In the genomic region with DNA sequence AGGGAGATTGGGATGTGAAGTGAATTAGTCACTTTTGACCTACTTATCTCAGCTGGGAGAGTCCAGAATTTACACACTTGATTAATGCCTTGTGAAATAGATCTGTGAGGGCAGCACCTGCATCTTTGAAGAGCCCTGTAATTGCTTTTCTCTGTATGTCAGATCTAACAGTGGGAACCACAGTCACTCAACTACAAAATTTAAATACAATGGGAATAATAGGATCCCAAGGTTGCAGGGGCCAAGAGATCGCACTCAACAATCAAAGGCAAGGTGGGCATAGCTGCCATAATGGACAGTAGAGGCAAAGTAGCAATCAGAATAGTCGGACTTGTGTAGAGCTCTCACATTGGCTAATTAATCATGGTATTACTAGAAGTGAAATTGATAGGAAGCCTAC, we compare ENCODE assay signal across 26 cellular contexts.
DNase-seq lines count a peak whose midpoint lies in the region; TF ChIP-seq lines count a peak whose summit lies in the region.
"Had no signal": no experiment of that assay in that cellular context is flagged by ENCODE, and none has a peak within 500 bp of the region (broad histone marks: within the 10 kb centered on the region; RNA-seq: fewer than 3 reads in every experiment).

No MANE protein-coding gene starts in this region.

- no peak overlapping the region for H3K4me3 ChIP-seq in HEK293 (ENCODE audit: low read depth, low read length)
- H3K4me3 ChIP-seq: A549; BLaER1; BLaER1 treated with 17β-estradiol and CSF1 and Interleukin-3, amounts not matched to agents 10 nM and 100 nM had no signal

- CTCF ChIA-PET in HEK293 (lab: Yijun Ruan, JAX), result interaction anchor here (1.4 kb wide), 1 partner anchor 25 kb away, joined by 6 read pairs; no protein-coding TSS in a partner anchor

- no peaks in the 10 kb centered on the region for H3K4me1 ChIP-seq in HEK293 (ENCODE audit: control insufficient read depth, insufficient read depth, low read length)
- H3K4me1 ChIP-seq: A549; BE2C; BLaER1; BLaER1 treated with 17β-estradiol and CSF1 and Interleukin-3, amounts not matched to agents 10 nM and 100 nM; Caco-2 had no signal

- H3K9me3 ChIP-seq in HEK293 (ENCODE audit: control insufficient read depth, insufficient read depth, low read depth, low read length), result no peaks in the 10 kb centered on the region
- H3K9me3 ChIP-seq: BE2C had no signal

- no peaks in the 10 kb centered on the region for H3K36me3 ChIP-seq in HEK293 (ENCODE audit: control insufficient read depth in 2 of 2, insufficient read depth in 1 of 2, low read length in 2 of 2)
- H3K36me3 ChIP-seq: BE2C; BLaER1; BLaER1 treated with 17β-estradiol and CSF1 and Interleukin-3, amounts not matched to agents 10 nM and 100 nM had no signal

- no peak for TF ChIP-seq CTCF in HEK293 (tag by site-specific recombination; IDR thresholded peaks at IDR 0.05)

- no peak for DNase-seq in central memory CD4-positive, alpha-beta T cell
- DNase-seq: 8988T; ACHN; AML-193; BE2C; C1 segment of cervical spinal cord; Caco-2; Calu3; CD4-positive, alpha-beta memory T cell; CD4-positive, alpha-beta T cell; CD4-positive, CD25-positive, alpha-beta regulatory T cell; CD8-positive, alpha-beta memory T cell; CD8-positive, alpha-beta T cell; COR-L47; DMS 273 treated with DMSO at 0.1 percent for 48 hours; DMS153; DMS79; DMS79 treated with DMSO at 0.1 percent for 48 hours; DND-41; EL had no signal

- POLR2A ChIA-PET in HEK293 (lab: Yijun Ruan, JAX), result no interaction called here

- no peak overlapping the region for H3K27ac ChIP-seq in HEK293 (ENCODE audit: extremely low read depth, low read depth, low read length)
- H3K27ac ChIP-seq: 22Rv1; A549; BLaER1; BLaER1 treated with 17β-estradiol and CSF1 and Interleukin-3, amounts not matched to agents 10 nM and 100 nM; C4-2B had no signal

TF ChIP-seq in HEK293, 187 proteins besides CTCF, POLR2A, EP300 and RAD21:
- no peak for TF ChIP-seq HOXD13 (CRISPR knock-in tag; IDR thresholded peaks at IDR 0.05; ENCODE audit: borderline replicate concordance)
- TF ChIP-seq ZNF16 (tag by site-specific recombination; IDR thresholded peaks at IDR 0.05; ENCODE audit: low read depth), result no peak
- peak; percentile 95 for TF ChIP-seq ZNF302 (tag by site-specific recombination; IDR thresholded peaks at IDR 0.05; ENCODE audit: low read depth)
